7 cellular contexts compared by ENCODE assay signal in genomic region chr6:131063028-131063763, GRCh38. TPM values are rescaled to one million over a fixed set of nuclear protein-coding genes. Genes with fewer than 3 reads are reported as not detected.
DNase-seq lines count a peak whose midpoint lies in the region; ATAC-seq and TF ChIP-seq lines count a peak whose summit lies in the region.

EPB41L2 (minus strand) TSS chr6:131063245; CDS start chr6:130956485, 106,760 bp downstream.

- peak within 1 kb of the TSS; percentile 93 for H3K4me3 ChIP-seq in kidney epithelial cell (ENCODE audit: low read depth, low read length)

- DNase-seq in NCI-H1930 (lab: John Stamatoyannopoulos, UW) (peak; percentile 67 to 88), cerebellum (ENCODE audit: low spot score) (peak; percentile 55), kidney epithelial cell (ENCODE audit: low read depth) (peak; percentile 54)
- DNase-seq in activated CD4-positive, alpha-beta T cell treated with anti-CD3 and anti-CD28 coated beads for 1 hour: peak; percentile 73
- DNase-seq in stimulated activated CD4-positive, alpha-beta T cell treated with anti-CD3 and anti-CD28 coated beads, Interleukin-15, amount 100 ng/mL, for 48 hours (ENCODE audit: low read depth in 2 of 2): peak; percentile 45 to 68

- no peak for TF ChIP-seq CTCF in kidney epithelial cell (IDR thresholded peaks at IDR 0.05; ENCODE audit: insufficient read depth, low read length, poor library complexity, severe bottlenecking)

- ATAC-seq in GM18499 (IDR thresholded peaks at IDR 0.05; ENCODE audit: insufficient read depth, unreplicated experiment): peak; percentile 34
- ATAC-seq in HG02798 (IDR thresholded peaks at IDR 0.05; ENCODE audit: poor library complexity, unreplicated experiment): peak; percentile 86

- H3K36me3 ChIP-seq in kidney epithelial cell (ENCODE audit: control insufficient read depth, insufficient read depth, low read length): no peaks in the 10 kb centered on the region

- no peaks in the 10 kb centered on the region for H3K27me3 ChIP-seq in kidney epithelial cell (ENCODE audit: control insufficient read depth, insufficient read depth, low read length)

RNA-seq across cellular contexts. Expression of gene EPB41L2, which starts in this region (rescaled TPM):
- 45.4 TPM for total RNA-seq in cerebellum
- 48.2 and 48.7 TPM in 2 replicates for total RNA-seq in kidney epithelial cell

Comparison
In these comparisons a context has a peak if more than half of its experiments do, and no peak if none do; other contexts are left out.
1. Peak in every context shown above with its lines: DNase-seq, ATAC-seq and H3K4me3 ChIP-seq.